Comparison of ENCODE assay signal across 29 cellular contexts in genomic region chr3:164341086-164341485, GRCh38.
"Had no signal": no experiment of that assay in that cellular context is flagged by ENCODE, and none has a peak within 500 bp of the region (broad histone marks: within the 10 kb centered on the region; RNA-seq: fewer than 3 reads in every experiment).

No MANE protein-coding gene starts in this region.

- H3K4me2 ChIP-seq: smooth muscle cell had no signal

- ATAC-seq: heart right ventricle; left lobe of liver; naive thymus-derived CD8-positive, alpha-beta T cell; sciatic nerve; stimulated activated naive CD8-positive, alpha-beta T cell treated with anti-CD3 and anti-CD28 coated beads, Interleukin-15, amount 100 ng/mL, for 72 hours had no signal

- H3K27ac ChIP-seq: coronary artery, esophagus squamous epithelium, heart right ventricle, ovary, suprapubic skin, transverse colon, vagina had no signal

- DNase-seq: dermis blood vessel endothelial cell; effector memory CD4-positive, alpha-beta T cell; erythroblast; esophagus squamous epithelium; foreskin melanocyte; glutamatergic neuron; heart right ventricle; hypothalamus; immature natural killer cell; islet precursor cell; kidney glomerular epithelial cell; mammary epithelial cell; naive thymus-derived CD8-positive, alpha-beta T cell; nephron progenitor cell; occipital lobe; ovary; stimulated activated CD4-positive, alpha-beta T cell treated with anti-CD3 and anti-CD28 coated beads, Interleukin-12 subunit alpha, Interleukin-12 subunit beta, amount 100 ng/mL, for 4 hours; stimulated activated CD4-positive, alpha-beta T cell treated with anti-CD3 and anti-CD28 coated beads, Interleukin-1b, Interleukin-23, amount 100 ng/mL, for 48 hours; stimulated activated CD4-positive, alpha-beta T cell treated with anti-CD3 and anti-CD28 coated beads, Interleukin-4, amount 100 ng/mL, for 1 hour; stimulated activated CD8-positive, alpha-beta memory T cell treated with anti-CD3 and anti-CD28 coated beads, Interleukin-4, amount 100 ng/mL, for 48 hours; stimulated activated naive CD4-positive, alpha-beta T cell; stimulated activated naive CD8-positive, alpha-beta T cell treated with anti-CD3 and anti-CD28 coated beads, Interleukin-15, amount 100 ng/mL, for 72 hours; transverse colon had no signal

- H3K36me3 ChIP-seq: esophagus squamous epithelium, heart right ventricle, ovary, suprapubic skin, transverse colon, vagina had no signal

- H3K9me3 ChIP-seq: ovary, suprapubic skin, transverse colon, vagina had no signal

- H3K27me3 ChIP-seq: esophagus squamous epithelium, heart right ventricle, ovary, suprapubic skin, transverse colon, vagina had no signal

- H3K4me3 ChIP-seq: coronary artery, esophagus squamous epithelium, ovary, smooth muscle cell, suprapubic skin, transverse colon, vagina had no signal

- H3K4me1 ChIP-seq: esophagus squamous epithelium, heart right ventricle, suprapubic skin, vagina had no signal
